Comparison of ENCODE assay signal across 1 cellular context in the genomic region with DNA sequence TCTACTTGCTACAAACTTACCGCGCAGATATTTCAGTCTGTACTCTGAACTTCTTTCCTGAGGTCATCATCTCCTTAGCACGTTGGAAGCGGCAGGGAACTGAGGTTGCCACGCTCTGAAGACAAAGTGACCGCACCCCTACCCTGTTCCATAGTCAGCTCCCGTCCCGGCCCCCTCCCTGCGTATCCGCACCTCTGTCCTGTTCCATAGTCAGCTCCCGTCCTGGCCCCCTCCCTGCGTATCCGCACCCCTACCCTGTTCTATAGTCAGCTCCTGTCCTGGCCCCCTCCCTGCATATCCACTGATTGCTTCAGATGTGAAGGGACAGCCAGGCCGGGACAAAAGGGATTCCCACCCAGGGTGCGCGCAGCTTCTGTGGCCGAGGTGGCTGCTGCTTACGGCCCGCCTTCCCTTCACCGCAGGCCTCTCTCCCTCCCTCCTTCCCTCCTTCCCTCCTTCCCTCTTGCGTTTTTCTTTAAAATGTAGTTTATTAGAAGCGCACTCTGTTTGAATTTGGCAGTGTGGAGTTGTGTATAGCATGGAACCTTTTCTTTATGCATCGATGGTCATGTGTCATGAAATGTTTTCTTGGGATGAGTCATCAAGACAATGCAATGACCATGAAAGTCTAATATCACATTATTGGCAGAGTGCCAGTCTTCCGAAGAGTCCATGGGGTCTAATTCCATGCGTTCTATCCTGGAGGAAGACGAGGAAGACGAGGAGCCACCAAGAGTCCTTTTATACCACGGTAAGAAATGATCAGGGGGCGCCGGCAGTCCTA.
TF ChIP-seq lines count a peak whose summit lies in the region.

No MANE protein-coding gene starts in this region.

TF ChIP-seq in GM12878, 131 proteins besides CTCF, POLR2A, EP300 and RAD21:
- TF ChIP-seq PAX5 (IDR thresholded peaks at IDR 0.05; ENCODE audit: borderline replicate concordance, low read depth, low read length), result peak; percentile 51; the same call in 1 of the 2 replicates
- no peak for TF ChIP-seq SRF (IDR thresholded peaks at IDR 0.05; ENCODE audit: low read depth in 2 of 2, low read length in 2 of 2)
- TF ChIP-seq, protein P1, sequence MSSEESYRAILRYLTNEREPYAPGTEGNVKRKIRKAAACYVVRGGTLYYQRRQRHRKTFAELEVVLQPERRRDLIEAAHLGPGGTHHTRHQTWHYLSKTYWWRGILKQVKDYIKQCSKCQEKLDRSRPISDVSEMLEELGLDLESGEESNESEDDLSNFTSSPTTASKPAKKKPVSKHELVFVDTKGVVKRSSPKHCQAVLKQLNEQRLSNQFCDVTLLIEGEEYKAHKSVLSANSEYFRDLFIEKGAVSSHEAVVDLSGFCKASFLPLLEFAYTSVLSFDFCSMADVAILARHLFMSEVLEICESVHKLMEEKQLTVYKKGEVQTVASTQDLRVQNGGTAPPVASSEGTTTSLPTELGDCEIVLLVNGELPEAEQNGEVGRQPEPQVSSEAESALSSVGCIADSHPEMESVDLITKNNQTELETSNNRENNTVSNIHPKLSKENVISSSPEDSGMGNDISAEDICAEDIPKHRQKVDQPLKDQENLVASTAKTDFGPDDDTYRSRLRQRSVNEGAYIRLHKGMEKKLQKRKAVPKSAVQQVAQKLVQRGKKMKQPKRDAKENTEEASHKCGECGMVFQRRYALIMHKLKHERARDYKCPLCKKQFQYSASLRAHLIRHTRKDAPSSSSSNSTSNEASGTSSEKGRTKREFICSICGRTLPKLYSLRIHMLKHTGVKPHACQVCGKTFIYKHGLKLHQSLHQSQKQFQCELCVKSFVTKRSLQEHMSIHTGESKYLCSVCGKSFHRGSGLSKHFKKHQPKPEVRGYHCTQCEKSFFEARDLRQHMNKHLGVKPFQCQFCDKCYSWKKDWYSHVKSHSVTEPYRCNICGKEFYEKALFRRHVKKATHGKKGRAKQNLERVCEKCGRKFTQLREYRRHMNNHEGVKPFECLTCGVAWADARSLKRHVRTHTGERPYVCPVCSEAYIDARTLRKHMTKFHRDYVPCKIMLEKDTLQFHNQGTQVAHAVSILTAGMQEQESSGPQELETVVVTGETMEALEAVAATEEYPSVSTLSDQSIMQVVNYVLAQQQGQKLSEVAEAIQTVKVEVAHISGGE (CRISPR knock-in tag; IDR thresholded peaks at IDR 0.05), result no peak
- TF ChIP-seq EGR1 (IDR thresholded peaks at IDR 0.05; ENCODE audit: borderline replicate concordance in 1 of 2, low read depth in 2 of 2, low read length in 2 of 2), result no peak
- TF ChIP-seq, protein P2, sequence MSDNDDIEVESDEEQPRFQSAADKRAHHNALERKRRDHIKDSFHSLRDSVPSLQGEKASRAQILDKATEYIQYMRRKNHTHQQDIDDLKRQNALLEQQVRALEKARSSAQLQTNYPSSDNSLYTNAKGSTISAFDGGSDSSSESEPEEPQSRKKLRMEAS (IDR thresholded peaks at IDR 0.05; ENCODE audit: low read depth, low read length), result no peak
- peak; percentile 80 for TF ChIP-seq SMAD1 (IDR thresholded peaks at IDR 0.05; ENCODE audit: low read depth, partially characterized antibody)
- TF ChIP-seq ZNF24 (IDR thresholded peaks at IDR 0.05), result no peak
- TF ChIP-seq IRF4 (IDR thresholded peaks at IDR 0.05; ENCODE audit: low read depth, low read length), result 0 out of 2 replicates have a peak, but pooled peaks have one; percentile 14
- TF ChIP-seq, protein P3, sequence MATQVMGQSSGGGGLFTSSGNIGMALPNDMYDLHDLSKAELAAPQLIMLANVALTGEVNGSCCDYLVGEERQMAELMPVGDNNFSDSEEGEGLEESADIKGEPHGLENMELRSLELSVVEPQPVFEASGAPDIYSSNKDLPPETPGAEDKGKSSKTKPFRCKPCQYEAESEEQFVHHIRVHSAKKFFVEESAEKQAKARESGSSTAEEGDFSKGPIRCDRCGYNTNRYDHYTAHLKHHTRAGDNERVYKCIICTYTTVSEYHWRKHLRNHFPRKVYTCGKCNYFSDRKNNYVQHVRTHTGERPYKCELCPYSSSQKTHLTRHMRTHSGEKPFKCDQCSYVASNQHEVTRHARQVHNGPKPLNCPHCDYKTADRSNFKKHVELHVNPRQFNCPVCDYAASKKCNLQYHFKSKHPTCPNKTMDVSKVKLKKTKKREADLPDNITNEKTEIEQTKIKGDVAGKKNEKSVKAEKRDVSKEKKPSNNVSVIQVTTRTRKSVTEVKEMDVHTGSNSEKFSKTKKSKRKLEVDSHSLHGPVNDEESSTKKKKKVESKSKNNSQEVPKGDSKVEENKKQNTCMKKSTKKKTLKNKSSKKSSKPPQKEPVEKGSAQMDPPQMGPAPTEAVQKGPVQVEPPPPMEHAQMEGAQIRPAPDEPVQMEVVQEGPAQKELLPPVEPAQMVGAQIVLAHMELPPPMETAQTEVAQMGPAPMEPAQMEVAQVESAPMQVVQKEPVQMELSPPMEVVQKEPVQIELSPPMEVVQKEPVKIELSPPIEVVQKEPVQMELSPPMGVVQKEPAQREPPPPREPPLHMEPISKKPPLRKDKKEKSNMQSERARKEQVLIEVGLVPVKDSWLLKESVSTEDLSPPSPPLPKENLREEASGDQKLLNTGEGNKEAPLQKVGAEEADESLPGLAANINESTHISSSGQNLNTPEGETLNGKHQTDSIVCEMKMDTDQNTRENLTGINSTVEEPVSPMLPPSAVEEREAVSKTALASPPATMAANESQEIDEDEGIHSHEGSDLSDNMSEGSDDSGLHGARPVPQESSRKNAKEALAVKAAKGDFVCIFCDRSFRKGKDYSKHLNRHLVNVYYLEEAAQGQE (IDR thresholded peaks at IDR 0.05; ENCODE audit: low read depth, low read length), result no peak
- TF ChIP-seq IKZF2 (IDR thresholded peaks at IDR 0.05), result peak in 1 of 2 experiments; percentile 32; a peak in 1 of 4 replicates
- TF ChIP-seq, protein P4, sequence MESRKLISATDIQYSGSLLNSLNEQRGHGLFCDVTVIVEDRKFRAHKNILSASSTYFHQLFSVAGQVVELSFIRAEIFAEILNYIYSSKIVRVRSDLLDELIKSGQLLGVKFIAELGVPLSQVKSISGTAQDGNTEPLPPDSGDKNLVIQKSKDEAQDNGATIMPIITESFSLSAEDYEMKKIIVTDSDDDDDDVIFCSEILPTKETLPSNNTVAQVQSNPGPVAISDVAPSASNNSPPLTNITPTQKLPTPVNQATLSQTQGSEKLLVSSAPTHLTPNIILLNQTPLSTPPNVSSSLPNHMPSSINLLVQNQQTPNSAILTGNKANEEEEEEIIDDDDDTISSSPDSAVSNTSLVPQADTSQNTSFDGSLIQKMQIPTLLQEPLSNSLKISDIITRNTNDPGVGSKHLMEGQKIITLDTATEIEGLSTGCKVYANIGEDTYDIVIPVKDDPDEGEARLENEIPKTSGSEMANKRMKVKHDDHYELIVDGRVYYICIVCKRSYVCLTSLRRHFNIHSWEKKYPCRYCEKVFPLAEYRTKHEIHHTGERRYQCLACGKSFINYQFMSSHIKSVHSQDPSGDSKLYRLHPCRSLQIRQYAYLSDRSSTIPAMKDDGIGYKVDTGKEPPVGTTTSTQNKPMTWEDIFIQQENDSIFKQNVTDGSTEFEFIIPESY (IDR thresholded peaks at IDR 0.05), result no peak
- 0 out of 2 replicates have a peak, but pooled peaks have one; percentile 18 for TF ChIP-seq RUNX3 (IDR thresholded peaks at IDR 0.05; ENCODE audit: low read length)
- peak; percentile 66 for TF ChIP-seq JUNB (IDR thresholded peaks at IDR 0.05)
- TF ChIP-seq, protein P5, sequence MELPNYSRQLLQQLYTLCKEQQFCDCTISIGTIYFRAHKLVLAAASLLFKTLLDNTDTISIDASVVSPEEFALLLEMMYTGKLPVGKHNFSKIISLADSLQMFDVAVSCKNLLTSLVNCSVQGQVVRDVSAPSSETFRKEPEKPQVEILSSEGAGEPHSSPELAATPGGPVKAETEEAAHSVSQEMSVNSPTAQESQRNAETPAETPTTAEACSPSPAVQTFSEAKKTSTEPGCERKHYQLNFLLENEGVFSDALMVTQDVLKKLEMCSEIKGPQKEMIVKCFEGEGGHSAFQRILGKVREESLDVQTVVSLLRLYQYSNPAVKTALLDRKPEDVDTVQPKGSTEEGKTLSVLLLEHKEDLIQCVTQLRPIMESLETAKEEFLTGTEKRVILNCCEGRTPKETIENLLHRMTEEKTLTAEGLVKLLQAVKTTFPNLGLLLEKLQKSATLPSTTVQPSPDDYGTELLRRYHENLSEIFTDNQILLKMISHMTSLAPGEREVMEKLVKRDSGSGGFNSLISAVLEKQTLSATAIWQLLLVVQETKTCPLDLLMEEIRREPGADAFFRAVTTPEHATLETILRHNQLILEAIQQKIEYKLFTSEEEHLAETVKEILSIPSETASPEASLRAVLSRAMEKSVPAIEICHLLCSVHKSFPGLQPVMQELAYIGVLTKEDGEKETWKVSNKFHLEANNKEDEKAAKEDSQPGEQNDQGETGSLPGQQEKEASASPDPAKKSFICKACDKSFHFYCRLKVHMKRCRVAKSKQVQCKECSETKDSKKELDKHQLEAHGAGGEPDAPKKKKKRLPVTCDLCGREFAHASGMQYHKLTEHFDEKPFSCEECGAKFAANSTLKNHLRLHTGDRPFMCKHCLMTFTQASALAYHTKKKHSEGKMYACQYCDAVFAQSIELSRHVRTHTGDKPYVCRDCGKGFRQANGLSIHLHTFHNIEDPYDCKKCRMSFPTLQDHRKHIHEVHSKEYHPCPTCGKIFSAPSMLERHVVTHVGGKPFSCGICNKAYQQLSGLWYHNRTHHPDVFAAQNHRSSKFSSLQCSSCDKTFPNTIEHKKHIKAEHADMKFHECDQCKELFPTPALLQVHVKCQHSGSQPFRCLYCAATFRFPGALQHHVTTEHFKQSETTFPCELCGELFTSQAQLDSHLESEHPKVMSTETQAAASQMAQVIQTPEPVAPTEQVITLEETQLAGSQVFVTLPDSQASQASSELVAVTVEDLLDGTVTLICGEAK (IDR thresholded peaks at IDR 0.05; ENCODE audit: borderline replicate concordance), result no peak
- TF ChIP-seq KLF5 (IDR thresholded peaks at IDR 0.05; ENCODE audit: partially characterized antibody), result no peak
